Comparison of ENCODE assay signal across 2 cellular contexts in genomic region chr12:41869432-41869831, GRCh38.
TF ChIP-seq lines count a peak whose summit lies in the region.

No MANE protein-coding gene starts in this region.

TF ChIP-seq in GM23338, 12 proteins besides CTCF, POLR2A, EP300 and RAD21 (continued from another document):
- TF ChIP-seq, protein P1, sequence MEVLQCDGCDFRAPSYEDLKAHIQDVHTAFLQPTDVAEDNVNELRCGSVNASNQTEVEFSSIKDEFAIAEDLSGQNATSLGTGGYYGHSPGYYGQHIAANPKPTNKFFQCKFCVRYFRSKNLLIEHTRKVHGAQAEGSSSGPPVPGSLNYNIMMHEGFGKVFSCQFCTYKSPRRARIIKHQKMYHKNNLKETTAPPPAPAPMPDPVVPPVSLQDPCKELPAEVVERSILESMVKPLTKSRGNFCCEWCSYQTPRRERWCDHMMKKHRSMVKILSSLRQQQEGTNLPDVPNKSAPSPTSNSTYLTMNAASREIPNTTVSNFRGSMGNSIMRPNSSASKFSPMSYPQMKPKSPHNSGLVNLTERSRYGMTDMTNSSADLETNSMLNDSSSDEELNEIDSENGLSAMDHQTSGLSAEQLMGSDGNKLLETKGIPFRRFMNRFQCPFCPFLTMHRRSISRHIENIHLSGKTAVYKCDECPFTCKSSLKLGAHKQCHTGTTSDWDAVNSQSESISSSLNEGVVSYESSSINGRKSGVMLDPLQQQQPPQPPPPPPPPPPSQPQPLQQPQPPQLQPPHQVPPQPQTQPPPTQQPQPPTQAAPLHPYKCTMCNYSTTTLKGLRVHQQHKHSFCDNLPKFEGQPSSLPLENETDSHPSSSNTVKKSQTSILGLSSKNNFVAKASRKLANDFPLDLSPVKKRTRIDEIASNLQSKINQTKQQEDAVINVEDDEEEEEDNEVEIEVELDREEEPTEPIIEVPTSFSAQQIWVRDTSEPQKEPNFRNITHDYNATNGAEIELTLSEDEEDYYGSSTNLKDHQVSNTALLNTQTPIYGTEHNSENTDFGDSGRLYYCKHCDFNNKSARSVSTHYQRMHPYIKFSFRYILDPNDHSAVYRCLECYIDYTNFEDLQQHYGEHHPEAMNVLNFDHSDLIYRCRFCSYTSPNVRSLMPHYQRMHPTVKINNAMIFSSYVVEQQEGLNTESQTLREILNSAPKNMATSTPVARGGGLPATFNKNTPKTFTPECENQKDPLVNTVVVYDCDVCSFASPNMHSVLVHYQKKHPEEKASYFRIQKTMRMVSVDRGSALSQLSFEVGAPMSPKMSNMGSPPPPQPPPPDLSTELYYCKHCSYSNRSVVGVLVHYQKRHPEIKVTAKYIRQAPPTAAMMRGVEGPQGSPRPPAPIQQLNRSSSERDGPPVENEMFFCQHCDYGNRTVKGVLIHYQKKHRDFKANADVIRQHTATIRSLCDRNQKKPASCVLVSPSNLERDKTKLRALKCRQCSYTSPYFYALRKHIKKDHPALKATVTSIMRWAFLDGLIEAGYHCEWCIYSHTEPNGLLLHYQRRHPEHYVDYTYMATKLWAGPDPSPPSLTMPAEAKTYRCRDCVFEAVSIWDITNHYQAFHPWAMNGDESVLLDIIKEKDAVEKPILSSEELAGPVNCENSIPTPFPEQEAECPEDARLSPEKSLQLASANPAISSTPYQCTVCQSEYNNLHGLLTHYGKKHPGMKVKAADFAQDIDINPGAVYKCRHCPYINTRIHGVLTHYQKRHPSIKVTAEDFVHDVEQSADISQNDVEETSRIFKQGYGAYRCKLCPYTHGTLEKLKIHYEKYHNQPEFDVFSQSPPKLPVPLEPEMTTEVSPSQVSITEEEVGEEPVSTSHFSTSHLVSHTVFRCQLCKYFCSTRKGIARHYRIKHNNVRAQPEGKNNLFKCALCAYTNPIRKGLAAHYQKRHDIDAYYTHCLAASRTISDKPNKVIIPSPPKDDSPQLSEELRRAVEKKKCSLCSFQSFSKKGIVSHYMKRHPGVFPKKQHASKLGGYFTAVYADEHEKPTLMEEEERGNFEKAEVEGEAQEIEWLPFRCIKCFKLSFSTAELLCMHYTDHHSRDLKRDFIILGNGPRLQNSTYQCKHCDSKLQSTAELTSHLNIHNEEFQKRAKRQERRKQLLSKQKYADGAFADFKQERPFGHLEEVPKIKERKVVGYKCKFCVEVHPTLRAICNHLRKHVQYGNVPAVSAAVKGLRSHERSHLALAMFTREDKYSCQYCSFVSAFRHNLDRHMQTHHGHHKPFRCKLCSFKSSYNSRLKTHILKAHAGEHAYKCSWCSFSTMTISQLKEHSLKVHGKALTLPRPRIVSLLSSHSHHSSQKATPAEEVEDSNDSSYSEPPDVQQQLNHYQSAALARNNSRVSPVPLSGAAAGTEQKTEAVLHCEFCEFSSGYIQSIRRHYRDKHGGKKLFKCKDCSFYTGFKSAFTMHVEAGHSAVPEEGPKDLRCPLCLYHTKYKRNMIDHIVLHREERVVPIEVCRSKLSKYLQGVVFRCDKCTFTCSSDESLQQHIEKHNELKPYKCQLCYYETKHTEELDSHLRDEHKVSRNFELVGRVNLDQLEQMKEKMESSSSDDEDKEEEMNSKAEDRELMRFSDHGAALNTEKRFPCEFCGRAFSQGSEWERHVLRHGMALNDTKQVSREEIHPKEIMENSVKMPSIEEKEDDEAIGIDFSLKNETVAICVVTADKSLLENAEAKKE (CRISPR knock-in tag; IDR thresholded peaks at IDR 0.05), result no peak
- TF ChIP-seq JUNB (IDR thresholded peaks at IDR 0.05; ENCODE audit: unreplicated experiment) (no peak), NANOG (IDR thresholded peaks at IDR 0.05; ENCODE audit: borderline replicate concordance) (no peak), STAT1 (IDR thresholded peaks at IDR 0.05; ENCODE audit: unreplicated experiment) (no peak), CREB1 (CRISPR knock-in tag; IDR thresholded peaks at IDR 0.05; ENCODE audit: low read depth) (no peak), ZNF114 (CRISPR knock-in tag; IDR thresholded peaks at IDR 0.05) (no peak), REST (IDR thresholded peaks at IDR 0.05; ENCODE audit: unreplicated experiment) (no peak), ZNF331 (CRISPR knock-in tag; IDR thresholded peaks at IDR 0.05; ENCODE audit: low read depth) (no peak)

TF ChIP-seq in WTC11, 78 proteins besides CTCF, POLR2A, EP300 and RAD21 (continued from another document):
- TF ChIP-seq, protein P2, sequence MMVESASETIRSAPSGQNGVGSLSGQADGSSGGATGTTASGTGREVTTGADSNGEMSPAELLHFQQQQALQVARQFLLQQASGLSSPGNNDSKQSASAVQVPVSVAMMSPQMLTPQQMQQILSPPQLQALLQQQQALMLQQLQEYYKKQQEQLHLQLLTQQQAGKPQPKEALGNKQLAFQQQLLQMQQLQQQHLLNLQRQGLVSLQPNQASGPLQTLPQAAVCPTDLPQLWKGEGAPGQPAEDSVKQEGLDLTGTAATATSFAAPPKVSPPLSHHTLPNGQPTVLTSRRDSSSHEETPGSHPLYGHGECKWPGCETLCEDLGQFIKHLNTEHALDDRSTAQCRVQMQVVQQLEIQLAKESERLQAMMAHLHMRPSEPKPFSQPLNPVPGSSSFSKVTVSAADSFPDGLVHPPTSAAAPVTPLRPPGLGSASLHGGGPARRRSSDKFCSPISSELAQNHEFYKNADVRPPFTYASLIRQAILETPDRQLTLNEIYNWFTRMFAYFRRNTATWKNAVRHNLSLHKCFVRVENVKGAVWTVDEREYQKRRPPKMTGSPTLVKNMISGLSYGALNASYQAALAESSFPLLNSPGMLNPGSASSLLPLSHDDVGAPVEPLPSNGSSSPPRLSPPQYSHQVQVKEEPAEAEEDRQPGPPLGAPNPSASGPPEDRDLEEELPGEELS (CRISPR knock-in tag; IDR thresholded peaks at IDR 0.05), result no peak
- TF ChIP-seq EMX1 (CRISPR knock-in tag; IDR thresholded peaks at IDR 0.05), result no peak
- no peak for TF ChIP-seq FOXK1 (CRISPR knock-in tag; IDR thresholded peaks at IDR 0.05)
- TF ChIP-seq ZNF671 (CRISPR knock-in tag; IDR thresholded peaks at IDR 0.05), result no peak
- TF ChIP-seq ESRRA (CRISPR knock-in tag; IDR thresholded peaks at IDR 0.05; ENCODE audit: borderline replicate concordance), result no peak
- no peak for TF ChIP-seq TCF7 (CRISPR knock-in tag; IDR thresholded peaks at IDR 0.05; ENCODE audit: low read depth)
- TF ChIP-seq ZNF416 (CRISPR knock-in tag; IDR thresholded peaks at IDR 0.05), result no peak
- TF ChIP-seq SMAD3 (CRISPR knock-in tag; IDR thresholded peaks at IDR 0.05; ENCODE audit: borderline replicate concordance), result no peak
- TF ChIP-seq ZNF423 (CRISPR knock-in tag; IDR thresholded peaks at IDR 0.05), result no peak
- TF ChIP-seq, protein P3, sequence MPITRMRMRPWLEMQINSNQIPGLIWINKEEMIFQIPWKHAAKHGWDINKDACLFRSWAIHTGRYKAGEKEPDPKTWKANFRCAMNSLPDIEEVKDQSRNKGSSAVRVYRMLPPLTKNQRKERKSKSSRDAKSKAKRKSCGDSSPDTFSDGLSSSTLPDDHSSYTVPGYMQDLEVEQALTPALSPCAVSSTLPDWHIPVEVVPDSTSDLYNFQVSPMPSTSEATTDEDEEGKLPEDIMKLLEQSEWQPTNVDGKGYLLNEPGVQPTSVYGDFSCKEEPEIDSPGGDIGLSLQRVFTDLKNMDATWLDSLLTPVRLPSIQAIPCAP (CRISPR knock-in tag; IDR thresholded peaks at IDR 0.05), result no peak
